18 cellular contexts compared by ENCODE assay signal in the genomic region with DNA sequence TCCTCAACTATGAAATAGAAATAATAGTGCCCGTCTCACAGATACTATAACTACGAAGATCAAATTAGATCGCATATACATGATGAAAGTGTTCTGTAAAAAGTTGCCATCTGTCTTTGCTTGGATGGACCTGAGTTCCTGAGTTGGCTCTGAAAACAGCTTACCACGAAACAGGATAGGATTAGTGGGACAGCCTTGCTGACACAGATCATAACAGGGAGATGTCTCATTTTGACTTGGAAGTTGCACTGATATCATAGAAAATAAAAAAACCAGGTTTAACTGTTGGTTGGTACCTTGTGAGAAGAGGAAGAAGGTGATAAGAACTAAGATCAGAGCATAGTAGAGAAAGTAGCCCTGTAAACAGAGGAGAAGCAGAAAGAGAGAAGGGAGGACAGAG.
DNase-seq lines count a peak whose midpoint lies in the region; ATAC-seq and TF ChIP-seq lines count a peak whose summit lies in the region.
"Had no signal": no experiment of that assay in that cellular context is flagged by ENCODE, and none has a peak within 500 bp of the region (broad histone marks: within the 10 kb centered on the region; RNA-seq: fewer than 3 reads in every experiment).

No MANE protein-coding gene starts in this region.

- H3K79me1 ChIP-seq in mesenchymal stem cell (replicated peaks; ENCODE audit: low read length, poor library complexity, severe bottlenecking) = peaks cover 24% of the 10 kb centered on the region

- TF ChIP-seq CTCF in ascending aorta (IDR thresholded peaks at IDR 0.05) (no peak), tibial artery (IDR thresholded peaks at IDR 0.05) (no peak)

- H4K8ac ChIP-seq in mesenchymal stem cell (ENCODE audit: low read length) = no peak overlapping the region

- H3K36me3 ChIP-seq in ascending aorta = peaks cover 3 to 8% of the 10 kb centered on the region in 2 donors
- peaks cover under 1 to 27% of the 10 kb centered on the region in 2 experiments for H3K36me3 ChIP-seq in mesenchymal stem cell (ENCODE audit: control insufficient read depth in 1 of 2, insufficient read depth in 2 of 2, low read depth in 1 of 2, low read length in 2 of 2)
- peaks cover 0 to 4% (median 0%) of the 10 kb centered on the region in 3 donors for H3K36me3 ChIP-seq in tibial artery

- H3K18ac ChIP-seq in mesenchymal stem cell (ENCODE audit: low read depth in 1 of 2, low read length in 2 of 2) = peak overlapping the region in 1 of 2 experiments; percentile 45

- no peak overlapping the region for H3K23ac ChIP-seq in mesenchymal stem cell (ENCODE audit: low read length in 2 of 2)

- peak overlapping the region; percentile 11 for H3K27ac Mint-ChIP-seq in activated T-cell treated with anti-CD3 and anti-CD28 coated beads, Interleukin-2, amount 50 U/mL, for 72 hours
- H3K27ac Mint-ChIP-seq: activated CD4-positive, alpha-beta T cell treated with anti-CD3 and anti-CD28 coated beads, Interleukin-2, amount 10 ng/mL, durations not matched to agents 7 days and 5 days; activated naive CD8-positive, alpha-beta T cell had no signal

- no peaks in the 10 kb centered on the region for H3K27me3 Mint-ChIP-seq in activated T-cell treated with anti-CD3 and anti-CD28 coated beads, Interleukin-2, amount 50 U/mL, for 72 hours (ENCODE audit: low read depth)
- H3K27me3 Mint-ChIP-seq: activated CD4-positive, alpha-beta T cell treated with anti-CD3 and anti-CD28 coated beads, Interleukin-2, amount 10 ng/mL, durations not matched to agents 7 days and 5 days; activated naive CD8-positive, alpha-beta T cell had no signal

- no peak overlapping the region for H3K4me3 ChIP-seq in ascending aorta
- no peak overlapping the region for H3K4me3 ChIP-seq in mesenchymal stem cell (ENCODE audit: insufficient read depth in 1 of 2, low read depth in 1 of 2, low read length in 2 of 2)
- H3K4me3 ChIP-seq in tibial artery = no peak overlapping the region
- H3K4me3 ChIP-seq: A549; BLaER1 treated with 17β-estradiol and CSF1 and Interleukin-3, amounts not matched to agents 10 nM and 100 nM; SJSA1 had no signal

- no peak overlapping the region for H3K4ac ChIP-seq in mesenchymal stem cell (ENCODE audit: low read depth in 1 of 2, low read length in 2 of 2)

- ATAC-seq in activated T-cell treated with anti-CD3 and anti-CD28 coated beads, Interleukin-2, amount 50 U/mL, for 72 hours (replicated peaks in 1 of 2) = peak; percentile 38 to 40
- ATAC-seq: A549 had no signal

- no peak overlapping the region for H4K91ac ChIP-seq in mesenchymal stem cell (ENCODE audit: low read length)

- no peak overlapping the region for H2BK12ac ChIP-seq in mesenchymal stem cell (ENCODE audit: low read length in 2 of 2)

- DNase-seq in activated T-cell treated with anti-CD3 and anti-CD28 coated beads, Interleukin-2, amount 50 U/mL, for 72 hours = no peak
- no peak for DNase-seq in activated T-cell treated with anti-CD3 and anti-CD28 coated beads for 4 hours
- DNase-seq in ascending aorta (ENCODE audit: low spot score in 2 of 2) = no peak
- no peak for DNase-seq in mesenchymal stem cell
- DNase-seq in tibial artery = no peak
- no peak for DNase-seq in OCI-M1 (lab: John Stamatoyannopoulos, UW)
- no peak for DNase-seq in EL
- DNase-seq in superior temporal gyrus (ENCODE audit: extremely low spot score) = no peak
- DNase-seq: activated CD4-positive, alpha-beta T cell treated with anti-CD3 and anti-CD28 coated beads, Interleukin-2, amount 10 ng/mL, durations not matched to agents 7 days and 5 days; activated T-cell treated with anti-CD3 and anti-CD28 coated beads, Interleukin-2, amount 50 U/mL, for 1 hour; Kasumi-1; T1000; trophoblast cell had no signal

- H3K9me3 ChIP-seq in ascending aorta = no peaks in the 10 kb centered on the region
- H3K9me3 ChIP-seq in mesenchymal stem cell (ENCODE audit: control insufficient read depth, low read length) = no peaks in the 10 kb centered on the region
- H3K9me3 ChIP-seq in tibial artery = no peaks in the 10 kb centered on the region
- H3K9me3 ChIP-seq: A549, SJSA1 had no signal

- no peak overlapping the region for H3K14ac ChIP-seq in mesenchymal stem cell (ENCODE audit: low read length in 2 of 2)

- H3K9ac ChIP-seq in mesenchymal stem cell (ENCODE audit: low read length) = peak overlapping the region; percentile 47
- H3K9ac ChIP-seq: BLaER1 treated with 17β-estradiol and CSF1 and Interleukin-3, amounts not matched to agents 10 nM and 100 nM had no signal

- H3K36me3 Mint-ChIP-seq in activated T-cell treated with anti-CD3 and anti-CD28 coated beads, Interleukin-2, amount 50 U/mL, for 72 hours (ENCODE audit: insufficient read depth in 2 of 2) = no peaks in the 10 kb centered on the region
- H3K36me3 Mint-ChIP-seq: activated naive CD8-positive, alpha-beta T cell had no signal

- no peaks in the 10 kb centered on the region for H3K27me3 ChIP-seq in ascending aorta
- H3K27me3 ChIP-seq in mesenchymal stem cell (ENCODE audit: control insufficient read depth in 1 of 2, insufficient read depth in 1 of 2, low read length in 2 of 2) = no peaks in the 10 kb centered on the region
- no peaks in the 10 kb centered on the region for H3K27me3 ChIP-seq in tibial artery
- H3K27me3 ChIP-seq: BLaER1 treated with 17β-estradiol and CSF1 and Interleukin-3, amounts not matched to agents 10 nM and 100 nM; SJSA1 had no signal

- H3K4me1 Mint-ChIP-seq in activated T-cell treated with anti-CD3 and anti-CD28 coated beads, Interleukin-2, amount 50 U/mL, for 72 hours (ENCODE audit: low read depth) = peaks cover 26% of the 10 kb centered on the region

- H2AK5ac ChIP-seq in mesenchymal stem cell (ENCODE audit: low read length, severe bottlenecking) = no peak overlapping the region

- no peak overlapping the region for H2AFZ ChIP-seq in mesenchymal stem cell (ENCODE audit: low read depth, low read length)

- H2BK5ac ChIP-seq in mesenchymal stem cell (ENCODE audit: low read depth, low read length, poor library complexity, severe bottlenecking) = no peak overlapping the region

- H3K4me3 Mint-ChIP-seq in activated T-cell treated with anti-CD3 and anti-CD28 coated beads, Interleukin-2, amount 50 U/mL, for 72 hours = peak overlapping the region; percentile 12 to 25
- H3K4me3 Mint-ChIP-seq: activated CD4-positive, alpha-beta T cell treated with anti-CD3 and anti-CD28 coated beads, Interleukin-2, amount 10 ng/mL, durations not matched to agents 7 days and 5 days; activated naive CD8-positive, alpha-beta T cell; nephron had no signal

- H3K27ac ChIP-seq in ascending aorta (peak overlapping the region; percentile 77 to 78), mesenchymal stem cell (ENCODE audit: low read length, poor library complexity, severe bottlenecking) (no peak overlapping the region), tibial artery (peak overlapping the region; percentile 67 to 71)
- H3K27ac ChIP-seq: A549; BLaER1 treated with 17β-estradiol and CSF1 and Interleukin-3, amounts not matched to agents 10 nM and 100 nM; SJSA1 had no signal

- 96% methylated on average over 4 of the region's 4 CpGs for WGBS in mesenchymal stem cell

- no peak overlapping the region for H2BK120ac ChIP-seq in mesenchymal stem cell (ENCODE audit: low read depth, low read length)

- intact Hi-C loops in ascending aorta (cut with DNase I) (no loop called here), tibial artery (cut with DNase I; ENCODE audit: low total_unique reads) (no loop called here)

- no peak overlapping the region for H2BK15ac ChIP-seq in mesenchymal stem cell (ENCODE audit: low read depth, poor library complexity, severe bottlenecking)

- H3K4me1 ChIP-seq in ascending aorta (peaks cover 12 to 80% of the 10 kb centered on the region in 2 donors), mesenchymal stem cell (ENCODE audit: control insufficient read depth, insufficient read depth, low read depth, low read length) (peaks cover 1% of the 10 kb centered on the region), tibial artery (peaks cover 0 to 99% (median 69%) of the 10 kb centered on the region in 4 donors)

- no peak overlapping the region for H3K4me2 ChIP-seq in mesenchymal stem cell (ENCODE audit: low read length, poor library complexity, severe bottlenecking)
- H3K4me2 ChIP-seq: A549; BLaER1 treated with 17β-estradiol and CSF1 and Interleukin-3, amounts not matched to agents 10 nM and 100 nM had no signal

- peaks cover 0 to 1% of the 10 kb centered on the region in 2 donors for H3K9me3 Mint-ChIP-seq in activated T-cell treated with anti-CD3 and anti-CD28 coated beads, Interleukin-2, amount 50 U/mL, for 72 hours
- H3K9me3 Mint-ChIP-seq: nephron had no signal
